19 cellular contexts compared by ENCODE assay signal in the genomic region with DNA sequence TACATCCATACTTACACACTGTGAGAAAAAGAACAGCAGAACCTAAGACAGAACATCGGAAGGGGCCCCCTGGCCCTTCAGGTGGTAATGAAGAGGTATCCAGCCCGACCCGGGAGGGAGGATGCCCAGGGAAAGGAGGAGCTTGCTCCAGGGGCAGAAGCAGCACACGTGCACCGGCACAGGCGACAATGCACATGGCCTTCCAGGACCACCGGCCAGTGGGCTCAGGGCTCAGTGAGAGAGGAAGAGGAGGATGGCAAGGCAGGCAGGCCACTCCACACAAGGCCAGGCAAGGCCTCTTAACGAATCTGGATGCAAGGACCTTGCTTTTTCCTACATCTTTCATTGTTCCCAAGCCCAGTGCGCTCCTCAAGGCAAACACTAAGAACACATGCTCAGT. TPM values are rescaled to one million over a fixed set of nuclear protein-coding genes. Genes with fewer than 3 reads are reported as not detected.
DNase-seq lines count a peak whose midpoint lies in the region; ATAC-seq and TF ChIP-seq lines count a peak whose summit lies in the region.
"Had no signal": no experiment of that assay in that cellular context is flagged by ENCODE, and none has a peak within 500 bp of the region (broad histone marks: within the 10 kb centered on the region; RNA-seq: fewer than 3 reads in every experiment).

No MANE protein-coding gene starts in this region.

- CTCF ChIA-PET in WTC11 (lab: Charles Lee): interaction anchor here (1.0 to 1.7 kb wide), 4 partner anchors 29 to 230 kb away, joined by 3 to 6 read pairs (median 4); no protein-coding TSS in a partner anchor

- ATAC-seq in GM23338 (peak; percentile 12; the same call in 1 of the 3 replicates), WTC11 (no peak), aorta (ENCODE audit: low FRiP score) (no peak), GM18861 (IDR thresholded peaks at IDR 0.05; ENCODE audit: unreplicated experiment) (no peak)
- ATAC-seq: Panc1 had no signal

- H3K27ac ChIP-seq in GM23338 (ENCODE audit: low read depth) (peak overlapping the region; percentile 69; the same call in 1 of the 2 replicates), smooth muscle cell (ENCODE audit: low read depth) (peak overlapping the region; percentile 46), aorta (ENCODE audit: low read depth in 1 of 2, low read length in 2 of 2) (no peak overlapping the region)

- no peak overlapping the region for H3K4me3 ChIP-seq in GM23338
- no peak overlapping the region for H3K4me3 ChIP-seq in smooth muscle cell
- no peak overlapping the region for H3K4me3 ChIP-seq in aorta (ENCODE audit: low read length in 2 of 2)
- H3K4me3 ChIP-seq: gastrocnemius medialis had no signal

- H3K9me2 ChIP-seq in GM23338 (ENCODE audit: insufficient read depth): no peaks in the 10 kb centered on the region

- H3K36me3 ChIP-seq in GM23338 (ENCODE audit: insufficient read depth) (no peaks in the 10 kb centered on the region), smooth muscle cell (ENCODE audit: low read depth) (no peaks in the 10 kb centered on the region), aorta (ENCODE audit: control insufficient read depth in 1 of 2, insufficient read depth in 2 of 2, low read length in 1 of 2) (no peaks in the 10 kb centered on the region)
- H3K36me3 ChIP-seq: gastrocnemius medialis had no signal

- peak overlapping the region; percentile 64 for H3K4me2 ChIP-seq in GM23338
- no peak overlapping the region for H3K4me2 ChIP-seq in smooth muscle cell

- POLR2A ChIA-PET in WTC11 (lab: Charles Lee): no interaction called here

- H3K4me3 Mint-ChIP-seq in GM23338 (no peak overlapping the region), WTC11 (no peak overlapping the region), glutamatergic neuron (ENCODE audit: unreplicated experiment) (no peak overlapping the region)
- H3K4me3 Mint-ChIP-seq: activated CD4-positive, alpha-beta T cell treated with anti-CD3 and anti-CD28 coated beads, Interleukin-2, amount 10 ng/mL, durations not matched to agents 24 days and 14 days had no signal

- H4K20me1 ChIP-seq in GM23338 (replicated peaks; ENCODE audit: insufficient read depth) (peaks cover 11% of the 10 kb centered on the region), smooth muscle cell (ENCODE audit: low read depth) (peaks cover 25% of the 10 kb centered on the region)

- no peak overlapping the region for H3K9ac ChIP-seq in smooth muscle cell (ENCODE audit: low read depth)

- no peak for TF ChIP-seq CTCF in GM23338 (conservative IDR thresholded peaks at IDR 0.05; ENCODE audit: low read depth in 2 of 2)
- TF ChIP-seq CTCF in WTC11 (IDR thresholded peaks at IDR 0.05): no peak
- no peak for TF ChIP-seq CTCF in glutamatergic neuron (IDR thresholded peaks at IDR 0.05; ENCODE audit: partially characterized antibody, unreplicated experiment)
- no peak for TF ChIP-seq CTCF in smooth muscle cell (IDR thresholded peaks at IDR 0.05; ENCODE audit: borderline replicate concordance, insufficient read depth, poor library complexity, severe bottlenecking)

- no peaks in the 10 kb centered on the region for H3F3A ChIP-seq in GM23338 (replicated peaks; ENCODE audit: low read depth)
- peaks cover 9% of the 10 kb centered on the region for H3F3A ChIP-seq in smooth muscle cell (ENCODE audit: low read depth)

- intact Hi-C loops in aorta (cut with DNase I): loop anchor here in 1 of 2 donors (5.0 kb wide), 1 partner anchor 54 kb away; no protein-coding TSS in a partner anchor

- DNase-seq in GM23338 (ENCODE audit: low spot score) (no peak), WTC11 (ENCODE audit: low spot score) (no peak), glutamatergic neuron (no peak), smooth muscle cell (lab: John Stamatoyannopoulos, UW; ENCODE audit: unreplicated experiment) (no peak), aorta (no peak), DMS53 (lab: John Stamatoyannopoulos, UW) (no peak), hippocampal formation (lab: John Stamatoyannopoulos, UW) (no peak)
- DNase-seq: activated CD4-positive, alpha-beta T cell treated with anti-CD3 and anti-CD28 coated beads, Interleukin-2, amount 10 ng/mL, durations not matched to agents 24 days and 14 days; activated CD8-positive, alpha-beta memory T cell treated with anti-CD3 and anti-CD28 coated beads, Interleukin-2, amount 50 U/mL, for 4 hours; activated gamma-delta T cell; BE2C; DMS 273 treated with DMSO at 0.1 percent for 48 hours; gastrocnemius medialis; left cardiac atrium; MM.1S; NCI-H2227 treated with DMSO at 0.1 percent for 48 hours; stimulated activated CD4-positive, alpha-beta T cell treated with anti-CD3 and anti-CD28 coated beads, Interleukin-2, amount 100 ng/mL, for 24 hours had no signal

- H3K79me2 ChIP-seq in GM23338 (replicated peaks; ENCODE audit: insufficient read depth): peaks cover 92% of the 10 kb centered on the region
- peaks cover 81% of the 10 kb centered on the region for H3K79me2 ChIP-seq in smooth muscle cell (ENCODE audit: low read depth)

- peaks cover 17% of the 10 kb centered on the region for H3K4me1 ChIP-seq in GM23338 (ENCODE audit: insufficient read depth)
- peaks cover 13% of the 10 kb centered on the region for H3K4me1 ChIP-seq in smooth muscle cell (ENCODE audit: low read depth)
- H3K4me1 ChIP-seq in aorta (ENCODE audit: control insufficient read depth in 1 of 2, insufficient read depth in 2 of 2, low read length in 2 of 2): no peaks in the 10 kb centered on the region

- H3K9me3 Mint-ChIP-seq in GM23338: no peaks in the 10 kb centered on the region; the same call in 2 of the 3 replicates
- no peaks in the 10 kb centered on the region for H3K9me3 Mint-ChIP-seq in WTC11
- peaks cover 19% of the 10 kb centered on the region for H3K9me3 Mint-ChIP-seq in glutamatergic neuron (ENCODE audit: unreplicated experiment)
- H3K9me3 Mint-ChIP-seq: activated CD4-positive, alpha-beta T cell treated with anti-CD3 and anti-CD28 coated beads, Interleukin-2, amount 10 ng/mL, durations not matched to agents 24 days and 14 days had no signal

- H3K27ac Mint-ChIP-seq in GM23338: peak overlapping the region; percentile 32; the same call in 1 of the 2 replicates
- peak overlapping the region; percentile 38 for H3K27ac Mint-ChIP-seq in WTC11
- H3K27ac Mint-ChIP-seq in glutamatergic neuron (ENCODE audit: unreplicated experiment): peak overlapping the region; percentile 98
- H3K27ac Mint-ChIP-seq: activated CD4-positive, alpha-beta T cell treated with anti-CD3 and anti-CD28 coated beads, Interleukin-2, amount 10 ng/mL, durations not matched to agents 24 days and 14 days had no signal

- H3K27me3 ChIP-seq in GM23338 (ENCODE audit: insufficient read depth): no peaks in the 10 kb centered on the region
- no peaks in the 10 kb centered on the region for H3K27me3 ChIP-seq in smooth muscle cell (ENCODE audit: low read depth)
- H3K27me3 ChIP-seq in aorta (ENCODE audit: control insufficient read depth in 1 of 2, insufficient read depth in 2 of 2, low read length in 1 of 2): no peaks in the 10 kb centered on the region
- H3K27me3 ChIP-seq: BE2C, gastrocnemius medialis had no signal

- H3K4me1 Mint-ChIP-seq in GM23338 (peaks cover 38% of the 10 kb centered on the region), WTC11 (peaks cover 26% of the 10 kb centered on the region), glutamatergic neuron (ENCODE audit: low read depth, unreplicated experiment) (peaks cover 52% of the 10 kb centered on the region)

- H2AFZ ChIP-seq in GM23338: no peak overlapping the region
- no peak overlapping the region for H2AFZ ChIP-seq in smooth muscle cell (ENCODE audit: low read depth)

- H3K27me3 Mint-ChIP-seq in GM23338 (ENCODE audit: insufficient read depth, low read depth, poor library complexity) (peaks cover 8% of the 10 kb centered on the region), WTC11 (ENCODE audit: low read depth) (no peaks in the 10 kb centered on the region), glutamatergic neuron (ENCODE audit: unreplicated experiment) (peaks cover 11% of the 10 kb centered on the region)
- H3K27me3 Mint-ChIP-seq: activated CD4-positive, alpha-beta T cell treated with anti-CD3 and anti-CD28 coated beads, Interleukin-2, amount 10 ng/mL, durations not matched to agents 24 days and 14 days had no signal

- 92% methylated on average over 9 of the region's 9 CpGs for WGBS in smooth muscle cell (ENCODE audit: low lambda C conversion rate)
- 90 to 92% methylated on average over 9 of the region's 9 CpGs for WGBS in aorta, 2 donors

- no peaks in the 10 kb centered on the region for H3K9me3 ChIP-seq in smooth muscle cell (replicated peaks; ENCODE audit: low read depth)
- no peaks in the 10 kb centered on the region for H3K9me3 ChIP-seq in aorta (ENCODE audit: control insufficient read depth, low read length)
- H3K9me3 ChIP-seq: BE2C, gastrocnemius medialis had no signal

- peaks cover 3% of the 10 kb centered on the region; the same call in 2 of the 3 replicates for H3K36me3 Mint-ChIP-seq in GM23338 (ENCODE audit: low read depth)
- 0 out of 2 replicates have a peak, but pooled peaks cover 7% of the 10 kb centered on the region for H3K36me3 Mint-ChIP-seq in WTC11
- peaks cover 4% of the 10 kb centered on the region for H3K36me3 Mint-ChIP-seq in glutamatergic neuron (ENCODE audit: unreplicated experiment)

TF ChIP-seq in GM23338, 12 proteins besides CTCF, POLR2A, EP300 and RAD21 (continues in another document):
- TF ChIP-seq STAT1 (IDR thresholded peaks at IDR 0.05; ENCODE audit: unreplicated experiment): no peak

TF ChIP-seq in WTC11, 78 proteins besides CTCF, POLR2A, EP300 and RAD21:
- TF ChIP-seq FOXK1 (CRISPR knock-in tag; IDR thresholded peaks at IDR 0.05) (no peak), RELA (CRISPR knock-in tag; IDR thresholded peaks at IDR 0.05; ENCODE audit: borderline replicate concordance) (no peak)

RNA-seq across cellular contexts. Expression of gene MICAL3, which starts 52.6 kb away (rescaled TPM):
- 28.8 and 33.9 TPM in 2 replicates for total RNA-seq in GM23338 (2014; rRNA removed; shearing (Covaris generic))
- polyA plus RNA-seq in GM23338 (2016; fragmentation: Nextera tagmentation; extraction: Ambion mirVana): 10.1 and 11.4 TPM in 2 replicates
- 35.6 to 41.2 TPM (median 38.8 TPM) in 3 replicates for total RNA-seq in WTC11 (2021)
- 132 TPM for total RNA-seq in glutamatergic neuron (ENCODE audit: unreplicated experiment)
- 15.4 and 28.6 TPM in 2 replicates for total RNA-seq in smooth muscle cell
- 3.1 and 9.5 TPM in 2 replicates for polyA plus RNA-seq in smooth muscle cell
- total RNA-seq in aorta: 100 to 1,000 TPM; 114 to 123 TPM
- polyA plus RNA-seq in aorta: 10 to 100 TPM in 1 of 2 donors, 1 to 10 TPM in 1; 3.9 to 15.0 TPM

Comparison
In these comparisons a context has a peak if more than half of its experiments do, and no peak if none do; other contexts are left out.
1. H3K27ac ChIP-seq: peak in GM23338 (single experiment) and smooth muscle cell (single experiment); none in aorta (0 of 2).
2. H3K27ac Mint-ChIP-seq: peak in every context shown above with its lines; median percentile 98 in glutamatergic neuron; 38 in WTC11; 32 in GM23338.